In genomic region chr18:9304388-9305070, GRCh38 we compare ENCODE assay signal across 33 cellular contexts.
"Had no signal": no experiment of that assay in that cellular context is flagged by ENCODE, and none has a peak within 500 bp of the region (broad histone marks: within the 10 kb centered on the region; RNA-seq: fewer than 3 reads in every experiment).

No MANE protein-coding gene starts in this region.

- H3K27ac ChIP-seq: ascending aorta, brain microvascular endothelial cell, coronary artery, dorsolateral prefrontal cortex, gastroesophageal sphincter, heart right ventricle, WERI-Rb-1 had no signal

- H3K4me1 ChIP-seq: ascending aorta, gastroesophageal sphincter, heart right ventricle had no signal

- H3K27ac Mint-ChIP-seq: activated B cell treated with CpG ODN at 0.5 μM for 24 hours; activated CD4-positive, alpha-beta memory T cell treated with anti-CD3 and anti-CD28 coated beads for 36 hours; activated CD4-positive, alpha-beta T cell treated with anti-CD3 and anti-CD28 coated beads for 36 hours; activated CD4-positive, alpha-beta T cell treated with anti-CD3 and anti-CD28 coated beads, Interleukin-2, amount 10 ng/mL, durations not matched to agents 24 days and 14 days; activated CD8-positive, alpha-beta memory T cell treated with anti-CD3 and anti-CD28 coated beads, Interleukin-2, amount 10 ng/mL, durations not matched to agents 7 days and 5 days; activated CD8-positive, alpha-beta T cell treated with anti-CD3 and anti-CD28 coated beads, Interleukin-2, amount 10 ng/mL, durations not matched to agents 7 days and 5 days; activated naive CD4-positive, alpha-beta T cell treated with anti-CD3 and anti-CD28 coated beads, Interleukin-2, amount 10 ng/mL, durations not matched to agents 7 days and 5 days; activated naive CD4-positive, alpha-beta T cell treated with anti-CD3 and anti-CD28 coated beads, Interleukin-2, amount 50 U/mL, for 72 hours; activated naive CD8-positive, alpha-beta T cell treated with anti-CD3 and anti-CD28 coated beads, Interleukin-2, amount 10 ng/mL, durations not matched to agents 7 days and 5 days; activated T-helper 1 cell treated with anti-CD3 and anti-CD28 coated beads, Interleukin-12 subunit alpha, Interleukin-12 subunit beta, Interleukin-2, Interleukin-4 antibody, amounts not matched to agents 30 ng/mL and 10 ng/mL and 1 ng/mL, durations not matched to agents 14 hours and 24 hours and 36 hours; dendritic cell treated with granulocyte-macrophage colony-stimulating factor and Interleukin-4, amounts not matched to agents 40 ng/mL and 50 ng/mL, for 4 days; endodermal cell; T-helper 17 cell; T-helper 2 cell treated with Interferon-gamma antibody and Interleukin-4, amounts not matched to agents 5 μg/mL and 100 μg/mL, for 36 hours had no signal

- H3K27me3 Mint-ChIP-seq: dendritic cell treated with granulocyte-macrophage colony-stimulating factor and Interleukin-4, amounts not matched to agents 40 ng/mL and 50 ng/mL, for 4 days; T-helper 17 cell had no signal

- H3K36me3 ChIP-seq: ascending aorta, brain microvascular endothelial cell, gastroesophageal sphincter, heart right ventricle, WERI-Rb-1 had no signal

- H3K4me3 Mint-ChIP-seq: activated B cell treated with CpG ODN at 0.5 μM for 24 hours; activated CD4-positive, alpha-beta memory T cell treated with anti-CD3 and anti-CD28 coated beads for 36 hours; activated CD4-positive, alpha-beta T cell treated with anti-CD3 and anti-CD28 coated beads for 36 hours; activated CD4-positive, alpha-beta T cell treated with anti-CD3 and anti-CD28 coated beads, Interleukin-2, amount 10 ng/mL, durations not matched to agents 24 days and 14 days; activated CD8-positive, alpha-beta memory T cell treated with anti-CD3 and anti-CD28 coated beads, Interleukin-2, amount 10 ng/mL, durations not matched to agents 7 days and 5 days; activated CD8-positive, alpha-beta T cell treated with anti-CD3 and anti-CD28 coated beads, Interleukin-2, amount 10 ng/mL, durations not matched to agents 7 days and 5 days; activated naive CD4-positive, alpha-beta T cell treated with anti-CD3 and anti-CD28 coated beads, Interleukin-2, amount 10 ng/mL, durations not matched to agents 7 days and 5 days; activated naive CD8-positive, alpha-beta T cell treated with anti-CD3 and anti-CD28 coated beads, Interleukin-2, amount 10 ng/mL, durations not matched to agents 7 days and 5 days; activated T-helper 1 cell treated with anti-CD3 and anti-CD28 coated beads, Interleukin-12 subunit alpha, Interleukin-12 subunit beta, Interleukin-2, Interleukin-4 antibody, amounts not matched to agents 30 ng/mL and 10 ng/mL and 1 ng/mL, durations not matched to agents 14 hours and 24 hours and 36 hours; central memory CD8-positive, alpha-beta T cell; dendritic cell treated with granulocyte-macrophage colony-stimulating factor and Interleukin-4, amounts not matched to agents 40 ng/mL and 50 ng/mL, for 4 days; endodermal cell; T-helper 17 cell; T-helper 2 cell treated with Interferon-gamma antibody and Interleukin-4, amounts not matched to agents 5 μg/mL and 100 μg/mL, for 36 hours had no signal

- H3K27me3 ChIP-seq: ascending aorta, brain microvascular endothelial cell, dorsolateral prefrontal cortex, gastroesophageal sphincter, heart right ventricle had no signal

- DNase-seq: activated B cell treated with CpG ODN at 0.5 μM for 24 hours; activated CD4-positive, alpha-beta memory T cell treated with anti-CD3 and anti-CD28 coated beads for 36 hours; activated CD4-positive, alpha-beta T cell treated with anti-CD3 and anti-CD28 coated beads for 36 hours; activated CD4-positive, alpha-beta T cell treated with anti-CD3 and anti-CD28 coated beads, Interleukin-2, amount 10 ng/mL, durations not matched to agents 24 days and 14 days; activated CD4-positive, CD25-positive, alpha-beta regulatory T cell treated with anti-CD3 and anti-CD28 coated beads, Interleukin-2, amount 50 U/mL, for 72 hours; activated CD8-positive, alpha-beta memory T cell treated with anti-CD3 and anti-CD28 coated beads, Interleukin-2, amount 10 ng/mL, durations not matched to agents 7 days and 5 days; activated CD8-positive, alpha-beta memory T cell treated with anti-CD3 and anti-CD28 coated beads, Interleukin-2, amount 50 U/mL, for 4 hours; activated CD8-positive, alpha-beta T cell treated with anti-CD3 and anti-CD28 coated beads, Interleukin-2, amount 10 ng/mL, durations not matched to agents 7 days and 5 days; activated gamma-delta T cell; activated naive CD4-positive, alpha-beta T cell; activated naive CD4-positive, alpha-beta T cell treated with anti-CD3 and anti-CD28 coated beads, Interleukin-2, amount 10 ng/mL, durations not matched to agents 7 days and 5 days; activated naive CD8-positive, alpha-beta T cell treated with anti-CD3 and anti-CD28 coated beads, Interleukin-2, amount 10 ng/mL, durations not matched to agents 7 days and 5 days; activated T-cell treated with anti-CD3 and anti-CD28 coated beads, Interleukin-2, amount 50 U/mL, for 1 hour; activated T-cell treated with anti-CD3 and anti-CD28 coated beads, Interleukin-2, amount 50 U/mL, for 48 hours; brain microvascular endothelial cell; dorsolateral prefrontal cortex; effector memory CD4-positive, alpha-beta T cell; endodermal cell; foreskin melanocyte; heart right ventricle; T-helper 1 cell; T-helper 17 cell; T1000; WERI-Rb-1 had no signal

- ATAC-seq: activated CD4-positive, alpha-beta T cell treated with anti-CD3 and anti-CD28 coated beads for 36 hours; activated CD8-positive, alpha-beta memory T cell treated with anti-CD3 and anti-CD28 coated beads, Interleukin-2, amount 10 ng/mL, durations not matched to agents 7 days and 5 days; activated CD8-positive, alpha-beta T cell treated with anti-CD3 and anti-CD28 coated beads, Interleukin-2, amount 10 ng/mL, durations not matched to agents 7 days and 5 days; activated naive CD4-positive, alpha-beta T cell treated with anti-CD3 and anti-CD28 coated beads, Interleukin-2, amount 50 U/mL, for 72 hours; esophagus mucosa; gastroesophageal sphincter; heart right ventricle; T-helper 17 cell had no signal

- H3K36me3 Mint-ChIP-seq: activated CD8-positive, alpha-beta memory T cell treated with anti-CD3 and anti-CD28 coated beads, Interleukin-2, amount 10 ng/mL, durations not matched to agents 7 days and 5 days; activated naive CD4-positive, alpha-beta T cell treated with anti-CD3 and anti-CD28 coated beads, Interleukin-2, amount 10 ng/mL, durations not matched to agents 7 days and 5 days had no signal

- H3K4me1 Mint-ChIP-seq: activated B cell treated with CpG ODN at 0.5 μM for 24 hours; activated CD4-positive, alpha-beta T cell treated with anti-CD3 and anti-CD28 coated beads for 36 hours; activated CD4-positive, alpha-beta T cell treated with anti-CD3 and anti-CD28 coated beads, Interleukin-2, amount 10 ng/mL, durations not matched to agents 24 days and 14 days; activated CD8-positive, alpha-beta memory T cell treated with anti-CD3 and anti-CD28 coated beads, Interleukin-2, amount 10 ng/mL, durations not matched to agents 7 days and 5 days; activated naive CD4-positive, alpha-beta T cell treated with anti-CD3 and anti-CD28 coated beads, Interleukin-2, amount 10 ng/mL, durations not matched to agents 7 days and 5 days; activated naive CD8-positive, alpha-beta T cell treated with anti-CD3 and anti-CD28 coated beads, Interleukin-2, amount 10 ng/mL, durations not matched to agents 7 days and 5 days; central memory CD8-positive, alpha-beta T cell; endodermal cell; T-helper 17 cell had no signal

- H3K4me3 ChIP-seq: ascending aorta, coronary artery, dorsolateral prefrontal cortex, gastroesophageal sphincter, heart right ventricle had no signal
